8 cellular contexts compared by ENCODE assay signal in the genomic region with DNA sequence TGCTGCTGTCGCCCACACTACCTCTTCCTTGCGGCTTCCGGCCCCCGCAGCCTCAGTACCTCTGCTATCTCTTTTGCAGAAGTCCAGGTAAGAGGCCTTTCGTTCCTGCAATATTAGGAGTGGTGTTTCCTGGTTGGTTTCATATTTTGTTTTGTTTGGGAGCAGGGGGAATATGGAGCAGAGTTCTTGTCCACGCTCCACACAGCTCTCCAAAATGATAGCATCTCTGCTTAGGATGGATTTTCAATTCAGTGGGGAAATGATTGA. TPM values are rescaled to one million over a fixed set of nuclear protein-coding genes. Genes with fewer than 3 reads are reported as not detected.
DNase-seq lines count a peak whose midpoint lies in the region; ATAC-seq and TF ChIP-seq lines count a peak whose summit lies in the region.

No MANE protein-coding gene starts in this region.

- no peaks in the 10 kb centered on the region for H3K9me3 Mint-ChIP-seq in activated CD8-positive, alpha-beta memory T cell treated with anti-CD3 and anti-CD28 coated beads, Interleukin-2, amount 10 ng/mL, durations not matched to agents 7 days and 5 days (ENCODE audit: low read depth)

- peak overlapping the region; percentile 85 for H3K4me3 ChIP-seq in WI38 (ENCODE audit: low read depth, low read length)
- peak overlapping the region; percentile 91 for H3K4me3 ChIP-seq in iPS-18a (ENCODE audit: low read length)

- no peaks in the 10 kb centered on the region for H3K27me3 Mint-ChIP-seq in activated CD8-positive, alpha-beta memory T cell treated with anti-CD3 and anti-CD28 coated beads, Interleukin-2, amount 10 ng/mL, durations not matched to agents 7 days and 5 days

- peaks cover 53% of the 10 kb centered on the region for H3K36me3 Mint-ChIP-seq in activated CD8-positive, alpha-beta memory T cell treated with anti-CD3 and anti-CD28 coated beads, Interleukin-2, amount 10 ng/mL, durations not matched to agents 7 days and 5 days

- no peaks in the 10 kb centered on the region for H3K27me3 ChIP-seq in iPS-18a (ENCODE audit: control insufficient read depth, insufficient read depth, low read length)

- ATAC-seq in activated CD8-positive, alpha-beta memory T cell treated with anti-CD3 and anti-CD28 coated beads, Interleukin-2, amount 10 ng/mL, durations not matched to agents 7 days and 5 days, result no peak
- no peak for ATAC-seq in HG03460 (IDR thresholded peaks at IDR 0.05; ENCODE audit: unreplicated experiment)

- H3K27ac ChIP-seq in iPS-18a (ENCODE audit: low read length) (peak overlapping the region; percentile 99), substantia nigra (ENCODE audit: low read depth, low read length, poor library complexity, severe bottlenecking) (peak overlapping the region; percentile 66)

- no peaks in the 10 kb centered on the region for H3K9me3 ChIP-seq in iPS-18a (ENCODE audit: control insufficient read depth, low read depth, low read length)

- peak overlapping the region; percentile 98 for H3K9ac ChIP-seq in iPS-18a (ENCODE audit: low read length)

- no peak for TF ChIP-seq CTCF in WI38 (IDR thresholded peaks at IDR 0.05; ENCODE audit: low read depth, low read length)

- CTCF ChIA-PET in activated CD8-positive, alpha-beta memory T cell treated with anti-CD3 and anti-CD28 coated beads, Interleukin-2, amount 10 ng/mL, durations not matched to agents 7 days and 5 days (lab: Charles Lee), result interaction anchor here (0.6 to 4.0 kb wide), 9 partner anchors 39 to 1329 kb away, joined by 3 to 25 read pairs (median 4); a partner anchor contains a TSS

- H3K4me3 Mint-ChIP-seq in activated CD8-positive, alpha-beta memory T cell treated with anti-CD3 and anti-CD28 coated beads, Interleukin-2, amount 10 ng/mL, durations not matched to agents 7 days and 5 days, result peak overlapping the region; percentile 86

- peaks cover 35% of the 10 kb centered on the region for H3K4me1 Mint-ChIP-seq in activated CD8-positive, alpha-beta memory T cell treated with anti-CD3 and anti-CD28 coated beads, Interleukin-2, amount 10 ng/mL, durations not matched to agents 7 days and 5 days

- H3K27ac Mint-ChIP-seq in activated CD8-positive, alpha-beta memory T cell treated with anti-CD3 and anti-CD28 coated beads, Interleukin-2, amount 10 ng/mL, durations not matched to agents 7 days and 5 days, result peak overlapping the region; percentile 97

- peaks cover 10% of the 10 kb centered on the region for H3K4me1 ChIP-seq in iPS-18a (ENCODE audit: control insufficient read depth, low read depth, low read length)

- peaks cover 38% of the 10 kb centered on the region for H3K36me3 ChIP-seq in iPS-18a (ENCODE audit: control insufficient read depth, low read depth, low read length)

- DNase-seq in activated CD8-positive, alpha-beta memory T cell treated with anti-CD3 and anti-CD28 coated beads, Interleukin-2, amount 10 ng/mL, durations not matched to agents 7 days and 5 days, result no peak
- no peak for DNase-seq in activated CD8-positive, alpha-beta memory T cell treated with anti-CD3 and anti-CD28 coated beads, Interleukin-2, amount 50 U/mL, for 4 hours
- DNase-seq in substantia nigra (lab: John Stamatoyannopoulos, UW) (no peak), activated gamma-delta T cell (lab: John Stamatoyannopoulos, UW) (no peak), NCI-H146 (lab: John Stamatoyannopoulos, UW) (no peak)

RNA-seq across cellular contexts. Expression of a gene that starts 0.8 kb away (rescaled TPM):
- total RNA-seq in activated CD8-positive, alpha-beta memory T cell treated with anti-CD3 and anti-CD28 coated beads, Interleukin-2, amount 10 ng/mL, durations not matched to agents 7 days and 5 days, result 100 to 1,000 TPM; 106 to 133 TPM

RNA-seq across cellular contexts. Expression of a gene that starts 48.0 kb away (rescaled TPM):
- under 1 TPM; 0.16 to 0.58 TPM for total RNA-seq in activated CD8-positive, alpha-beta memory T cell treated with anti-CD3 and anti-CD28 coated beads, Interleukin-2, amount 10 ng/mL, durations not matched to agents 7 days and 5 days
